ENCODE assay signal across 23 cellular contexts in the genomic region with DNA sequence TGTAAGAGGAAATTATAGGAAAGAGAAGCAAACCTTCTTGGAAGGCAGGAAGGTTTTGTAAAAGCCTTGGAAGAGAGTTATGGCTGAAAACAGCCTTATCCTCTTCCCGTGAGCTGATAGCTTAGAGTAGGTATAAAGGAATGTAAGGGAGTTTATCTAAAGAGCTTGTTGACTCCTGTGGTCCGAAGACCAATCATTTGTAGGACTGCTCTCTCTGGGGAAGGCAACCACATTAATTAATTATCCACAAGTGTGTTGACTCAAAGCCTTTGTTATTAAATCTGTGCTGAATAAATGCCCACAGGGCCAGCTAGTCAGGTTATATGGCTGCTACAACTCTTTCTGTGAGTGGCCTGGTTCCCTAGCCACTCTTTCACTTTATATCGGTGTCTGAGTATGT.
DNase-seq lines count a peak whose midpoint lies in the region; TF ChIP-seq lines count a peak whose summit lies in the region.
"Had no signal": no experiment of that assay in that cellular context is flagged by ENCODE, and none has a peak within 500 bp of the region (broad histone marks: within the 10 kb centered on the region; RNA-seq: fewer than 3 reads in every experiment).

No MANE protein-coding gene starts in this region.

- H3K4me3 ChIP-seq in fibroblast of mammary gland (ENCODE audit: control insufficient read depth, low read depth, low read length) (no peak overlapping the region), BE2C (ENCODE audit: low read depth, low read length) (no peak overlapping the region)
- H3K4me3 ChIP-seq: ovary, right atrium auricular region, testis had no signal

- in situ Hi-C loops in KBM-7 (cut with MboI; ENCODE audit: low pct_unique_long_range_greater_than_20kb, low sequenced_read_pairs), result no loop called here

- no peak for TF ChIP-seq CTCF in fibroblast of mammary gland (conservative IDR thresholded peaks at IDR 0.05; ENCODE audit: control insufficient read depth, insufficient read depth, low read depth, low read length)
- no peak for TF ChIP-seq CTCF in BE2C (IDR thresholded peaks at IDR 0.05; ENCODE audit: low read depth, low read length)

- DNase-seq in H4 (ENCODE audit: low spot score) (peak; percentile 74), T1000 (lab: John Stamatoyannopoulos, UW) (peak; percentile 33), fibroblast of mammary gland (ENCODE audit: low read depth) (peak; percentile 79), renal cortical epithelial cell (ENCODE audit: low read depth) (peak; percentile 94), BE2C (no peak), KBM-7 (no peak), NCI-H510A treated with DMSO at 0.1 percent for 48 hours (lab: John Stamatoyannopoulos, UW) (no peak)
- DNase-seq: activated CD4-positive, alpha-beta T cell treated with anti-CD3 and anti-CD28 coated beads for 48 hours; activated naive CD4-positive, alpha-beta T cell treated with anti-CD3 and anti-CD28 coated beads for 36 hours; activated T-cell treated with anti-CD3 and anti-CD28 coated beads, Interleukin-2, amount 50 U/mL, for 48 hours; amygdala; head of caudate nucleus; KG1; naive thymus-derived CD8-positive, alpha-beta T cell; NCI-H1694; NCI-H2171 treated with DMSO at 0.1 percent for 48 hours; NCI-H526 treated with DMSO at 0.1 percent for 48 hours; ovary; stimulated activated CD4-positive, alpha-beta T cell treated with anti-CD3 and anti-CD28 coated beads, Interleukin-4, amount 100 ng/mL, for 4 hours; stimulated activated naive CD4-positive, alpha-beta T cell treated with Interleukin-2 at 50 U/mL for 16 hours; T-helper 17 cell; testis had no signal

- H3K27me3 ChIP-seq in BE2C, result peaks cover 5% of the 10 kb centered on the region
- H3K27me3 ChIP-seq: ovary, right atrium auricular region, testis had no signal

- no peaks in the 10 kb centered on the region for H3K36me3 ChIP-seq in BE2C
- H3K36me3 ChIP-seq: ovary, right atrium auricular region had no signal

- no peaks in the 10 kb centered on the region for H3K4me1 ChIP-seq in BE2C
- H3K4me1 ChIP-seq: right atrium auricular region, testis had no signal

- no peaks in the 10 kb centered on the region for H3K9me3 ChIP-seq in BE2C
- H3K9me3 ChIP-seq: ovary, right atrium auricular region, testis had no signal

Comparison
In these comparisons a context has a peak if more than half of its experiments do, and no peak if none do; other contexts are left out.
1. DNase-seq: peak in H4 (single experiment), T1000 (single experiment), fibroblast of mammary gland (single experiment) and renal cortical epithelial cell (single experiment); none in BE2C (single experiment), KBM-7 (single experiment) and NCI-H510A treated with DMSO at 0.1 percent for 48 hours (single experiment).